In genomic region chr3:129182390-129183180, GRCh38 we compare ENCODE assay signal across 8 cellular contexts. TPM values are rescaled to one million over a fixed set of nuclear protein-coding genes. Genes with fewer than 3 reads are reported as not detected.
DNase-seq lines count a peak whose midpoint lies in the region; ATAC-seq lines count a peak whose summit lies in the region.

No MANE protein-coding gene starts in this region.

- peaks cover 34% of the 10 kb centered on the region for H3K4me1 Mint-ChIP-seq in activated naive CD4-positive, alpha-beta T cell treated with anti-CD3 and anti-CD28 coated beads, Interleukin-2, amount 50 U/mL, for 24 hours

- no peaks in the 10 kb centered on the region for H3K9me3 Mint-ChIP-seq in activated naive CD4-positive, alpha-beta T cell treated with anti-CD3 and anti-CD28 coated beads, Interleukin-2, amount 50 U/mL, for 24 hours

- H3K4me3 Mint-ChIP-seq in activated naive CD4-positive, alpha-beta T cell treated with anti-CD3 and anti-CD28 coated beads, Interleukin-2, amount 50 U/mL, for 24 hours: peak overlapping the region; percentile 88

- ATAC-seq in right cardiac atrium: peak; percentile 1 to 7
- ATAC-seq in HG02678 (IDR thresholded peaks at IDR 0.05; ENCODE audit: unreplicated experiment): no peak
- ATAC-seq in GM19351 (IDR thresholded peaks at IDR 0.05; ENCODE audit: unreplicated experiment): no peak

- DNase-seq in COLO668 (lab: John Stamatoyannopoulos, UW; ENCODE audit: unreplicated experiment) (peak; percentile 31), right cardiac atrium (no peak), islet precursor cell (no peak)
- DNase-seq in Jurkat, Clone E6-1 (ENCODE audit: low read depth, low spot score): no peak

- H3K4me1 ChIP-seq in right cardiac atrium (ENCODE audit: control insufficient read depth, insufficient read depth, low read length) (peaks cover 4% of the 10 kb centered on the region), skeletal muscle satellite cell (ENCODE audit: control insufficient read depth, insufficient read depth, low read length) (peaks cover 35% of the 10 kb centered on the region)

- H3K9ac ChIP-seq in skeletal muscle satellite cell (ENCODE audit: low read depth, low read length): peak overlapping the region; percentile 100

- H3K9me3 ChIP-seq in right cardiac atrium (ENCODE audit: control insufficient read depth, low read length): no peaks in the 10 kb centered on the region
- no peaks in the 10 kb centered on the region for H3K9me3 ChIP-seq in skeletal muscle satellite cell (replicated peaks; ENCODE audit: low read length)

- intact Hi-C loops in right cardiac atrium (cut with DNase I): loop anchor here in 3 of 4 donors (5.0 kb wide), 2 partner anchors 45 to 65 kb away; partner anchors contain the start of gene COPG1 (in 1 of the 3)

- peak overlapping the region; percentile 96 for H3K27ac ChIP-seq in right cardiac atrium (ENCODE audit: low read length)

- peak overlapping the region; percentile 100 for H3K27ac Mint-ChIP-seq in activated naive CD4-positive, alpha-beta T cell treated with anti-CD3 and anti-CD28 coated beads, Interleukin-2, amount 50 U/mL, for 24 hours

- H3K27me3 ChIP-seq in right cardiac atrium (ENCODE audit: control insufficient read depth, insufficient read depth): no peaks in the 10 kb centered on the region
- H3K27me3 ChIP-seq in skeletal muscle satellite cell (ENCODE audit: control insufficient read depth, insufficient read depth, low read length): no peaks in the 10 kb centered on the region

- H3K4me3 ChIP-seq in Jurkat, Clone E6-1 (ENCODE audit: low read length): peak overlapping the region; percentile 69
- H3K4me3 ChIP-seq in right cardiac atrium (ENCODE audit: low read length) (peak overlapping the region; percentile 69), skeletal muscle satellite cell (ENCODE audit: low read length) (peak overlapping the region; percentile 100)

- H3K27me3 Mint-ChIP-seq in activated naive CD4-positive, alpha-beta T cell treated with anti-CD3 and anti-CD28 coated beads, Interleukin-2, amount 50 U/mL, for 24 hours: no peaks in the 10 kb centered on the region

- WGBS in right cardiac atrium: under 1% methylated on average over 23 of the region's 23 CpGs

- peak overlapping the region; percentile 87 for H3K4me2 ChIP-seq in skeletal muscle satellite cell (ENCODE audit: low read length)

- peaks cover 10% of the 10 kb centered on the region for H3K36me3 ChIP-seq in skeletal muscle satellite cell (ENCODE audit: insufficient read depth, low read length)

- H3K36me3 Mint-ChIP-seq in activated naive CD4-positive, alpha-beta T cell treated with anti-CD3 and anti-CD28 coated beads, Interleukin-2, amount 50 U/mL, for 24 hours: peaks cover 30% of the 10 kb centered on the region

RNA-seq across cellular contexts. Expression of gene CNBP, which starts 1.1 kb away (rescaled TPM):
- polyA plus RNA-seq in Jurkat, Clone E6-1 (2012; ENCODE audit: insufficient read depth, insufficient read length): 365 TPM
- 100 to 1,000 TPM; 368 to 537 (median 429) TPM for total RNA-seq in right cardiac atrium
- 453 TPM for polyA plus RNA-seq in right cardiac atrium
- 232 and 240 TPM in 2 replicates for total RNA-seq in skeletal muscle satellite cell (2012; rRNA removed)

RNA-seq across cellular contexts. Expression of gene ISY1, which starts 21.7 kb away (rescaled TPM):
- polyA plus RNA-seq in Jurkat, Clone E6-1 (2012; ENCODE audit: insufficient read depth, insufficient read length): 83.5 TPM
- 10 to 100 TPM; 22.7 to 30.6 (median 27.3) TPM for total RNA-seq in right cardiac atrium
- polyA plus RNA-seq in right cardiac atrium: 17.4 TPM
- 16.6 and 21.0 TPM in 2 replicates for total RNA-seq in skeletal muscle satellite cell (2012; rRNA removed)

Comparison
In these comparisons a context has a peak if more than half of its experiments do, and no peak if none do; other contexts are left out.
1. ATAC-seq: peak in right cardiac atrium (2 of 2); none in HG02678 (single experiment) and GM19351 (single experiment).
2. Peak in every context shown above with its lines, with median percentiles within 50 percentile points of each other: H3K4me3 ChIP-seq.